Comparison of ENCODE assay signal across 8 cellular contexts in the genomic region with DNA sequence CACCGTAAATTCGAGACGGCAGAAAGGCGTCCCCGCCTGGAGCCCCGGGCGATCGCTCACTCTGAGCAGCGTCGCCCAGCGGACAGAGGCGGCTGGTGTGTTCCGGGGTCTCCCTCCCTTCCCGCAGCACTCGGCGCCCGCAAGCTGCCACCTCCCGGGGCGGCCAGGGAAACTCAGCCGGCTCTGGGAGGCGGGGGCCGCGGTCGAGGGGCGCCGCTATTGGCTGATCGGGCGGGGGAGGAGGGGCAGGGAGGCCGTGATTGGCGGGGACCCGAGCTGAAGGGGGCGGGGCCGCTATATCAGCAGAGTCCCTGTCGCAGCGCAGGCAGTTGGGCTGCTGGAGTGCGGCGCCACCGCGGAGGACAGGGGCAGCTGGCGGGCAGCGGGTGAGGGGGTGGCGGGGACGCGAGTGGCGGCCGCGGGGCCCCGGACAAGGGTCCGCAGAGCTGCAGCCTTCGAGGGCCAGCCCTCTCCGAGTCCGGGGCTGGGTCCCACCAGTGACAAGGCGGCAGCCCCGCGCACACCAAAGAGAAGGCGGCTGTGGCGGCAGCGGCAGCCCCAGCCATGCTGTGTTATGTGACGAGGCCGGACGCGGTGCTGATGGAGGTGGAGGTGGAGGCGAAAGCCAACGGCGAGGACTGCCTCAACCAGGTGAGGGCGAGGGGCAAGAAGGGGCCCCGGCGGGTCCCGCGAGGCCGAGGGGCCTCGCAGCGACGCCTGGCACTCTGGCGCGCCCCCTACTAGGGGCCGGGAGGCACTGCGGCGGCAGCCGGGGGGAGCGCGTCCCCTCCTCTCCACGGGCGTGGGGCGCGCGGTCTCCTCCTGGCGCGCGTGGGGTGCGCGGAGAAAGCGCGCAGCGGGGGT. TPM values are rescaled to one million over a fixed set of nuclear protein-coding genes. Genes with fewer than 3 reads are reported as not detected.
DNase-seq lines count a peak whose midpoint lies in the region; ATAC-seq and TF ChIP-seq lines count a peak whose summit lies in the region.

A gene (plus strand): TSS at position 328 of the 864 bp plus-strand sequence. CDS start 237 bp downstream, at position 565.

- ATAC-seq in GM19023 (IDR thresholded peaks at IDR 0.05; ENCODE audit: unreplicated experiment) (peak; percentile 78), HG03196 (IDR thresholded peaks at IDR 0.05; ENCODE audit: unreplicated experiment) (peak; percentile 76), WTC11 (peak; percentile 89)

- POLR2A ChIA-PET in WTC11 (lab: Charles Lee): interaction anchor here (0.5 to 2.3 kb wide), 23 partner anchors 9 to 1686 kb away, joined by 3 to 34 read pairs (median 4); no protein-coding TSS in a partner anchor

- H3K27ac Mint-ChIP-seq in WTC11 (peak within 1 kb of the TSS; percentile 90), immature natural killer cell (peak within 1 kb of the TSS; percentile 91 to 97 (median 96))

- peak; percentile 66 for TF ChIP-seq CTCF in AG10803 (conservative IDR thresholded peaks at IDR 0.05; ENCODE audit: low read length)
- TF ChIP-seq CTCF in WTC11 (IDR thresholded peaks at IDR 0.05): peak; percentile 41
- peak; percentile 61 for TF ChIP-seq CTCF in cardiac fibroblast (IDR thresholded peaks at IDR 0.05; ENCODE audit: low read depth, low read length)

- peaks cover 29% of the 10 kb centered on the region for H3K4me1 Mint-ChIP-seq in WTC11
- peaks cover 53 to 64% of the 10 kb centered on the region in 2 donors for H3K4me1 Mint-ChIP-seq in immature natural killer cell

- H3K4me3 Mint-ChIP-seq in WTC11 (peak within 1 kb of the TSS; percentile 96), immature natural killer cell (peak within 1 kb of the TSS; percentile 96 to 99 (median 99))

- H3K4me3 ChIP-seq in AG10803 (ENCODE audit: low read length): peak within 1 kb of the TSS; percentile 80
- peak within 1 kb of the TSS; percentile 76 to 96 for H3K4me3 ChIP-seq in cardiac fibroblast (replicated peaks in 1 of 2; ENCODE audit: low read depth in 2 of 2, low read length in 2 of 2)

- H3K36me3 Mint-ChIP-seq in WTC11 (peaks cover 40% of the 10 kb centered on the region), immature natural killer cell (peaks cover 4 to 25% (median 21%) of the 10 kb centered on the region in 3 donors)

- DNase-seq in AG10803 (ENCODE audit: low read depth) (peak; percentile 91), NCI-H226 (peak; percentile 85), WTC11 (ENCODE audit: low spot score) (peak; percentile 97), cardiac fibroblast (ENCODE audit: low read depth in 2 of 2) (peak; percentile 87 to 97), immature natural killer cell (peak; percentile 97 to 98 (median 98)), smooth muscle cell of the brain vasculature (ENCODE audit: low read depth, low spot score) (peak; percentile 71)

- H3K9me3 Mint-ChIP-seq in WTC11: no peaks in the 10 kb centered on the region
- H3K9me3 Mint-ChIP-seq in immature natural killer cell: no peaks in the 10 kb centered on the region

- H3K27me3 Mint-ChIP-seq in WTC11 (ENCODE audit: low read depth) (peaks cover 8% of the 10 kb centered on the region), immature natural killer cell (ENCODE audit: low read depth in 3 of 3) (peaks cover 18 to 39% (median 29%) of the 10 kb centered on the region in 3 donors)

- CTCF ChIA-PET in WTC11 (lab: Charles Lee): interaction anchor here (0.7 to 2.0 kb wide), 19 partner anchors 8 to 444 kb away, joined by 3 to 36 read pairs (median 4); no protein-coding TSS in a partner anchor

TF ChIP-seq in WTC11, 78 proteins besides CTCF, POLR2A, EP300 and RAD21 (continues in another document):
- TF ChIP-seq, protein P1, sequence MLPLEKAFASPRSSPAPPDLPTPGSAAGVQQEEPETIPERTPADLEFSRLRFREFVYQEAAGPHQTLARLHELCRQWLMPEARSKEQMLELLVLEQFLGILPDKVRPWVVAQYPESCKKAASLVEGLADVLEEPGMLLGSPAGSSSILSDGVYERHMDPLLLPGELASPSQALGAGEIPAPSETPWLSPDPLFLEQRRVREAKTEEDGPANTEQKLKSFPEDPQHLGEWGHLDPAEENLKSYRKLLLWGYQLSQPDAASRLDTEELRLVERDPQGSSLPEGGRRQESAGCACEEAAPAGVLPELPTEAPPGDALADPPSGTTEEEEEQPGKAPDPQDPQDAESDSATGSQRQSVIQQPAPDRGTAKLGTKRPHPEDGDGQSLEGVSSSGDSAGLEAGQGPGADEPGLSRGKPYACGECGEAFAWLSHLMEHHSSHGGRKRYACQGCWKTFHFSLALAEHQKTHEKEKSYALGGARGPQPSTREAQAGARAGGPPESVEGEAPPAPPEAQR (CRISPR knock-in tag; IDR thresholded peaks at IDR 0.05): no peak
- no peak; the same call in 1 of the 2 replicates for TF ChIP-seq ATF1 (CRISPR knock-in tag; IDR thresholded peaks at IDR 0.05)
- TF ChIP-seq, protein P2, sequence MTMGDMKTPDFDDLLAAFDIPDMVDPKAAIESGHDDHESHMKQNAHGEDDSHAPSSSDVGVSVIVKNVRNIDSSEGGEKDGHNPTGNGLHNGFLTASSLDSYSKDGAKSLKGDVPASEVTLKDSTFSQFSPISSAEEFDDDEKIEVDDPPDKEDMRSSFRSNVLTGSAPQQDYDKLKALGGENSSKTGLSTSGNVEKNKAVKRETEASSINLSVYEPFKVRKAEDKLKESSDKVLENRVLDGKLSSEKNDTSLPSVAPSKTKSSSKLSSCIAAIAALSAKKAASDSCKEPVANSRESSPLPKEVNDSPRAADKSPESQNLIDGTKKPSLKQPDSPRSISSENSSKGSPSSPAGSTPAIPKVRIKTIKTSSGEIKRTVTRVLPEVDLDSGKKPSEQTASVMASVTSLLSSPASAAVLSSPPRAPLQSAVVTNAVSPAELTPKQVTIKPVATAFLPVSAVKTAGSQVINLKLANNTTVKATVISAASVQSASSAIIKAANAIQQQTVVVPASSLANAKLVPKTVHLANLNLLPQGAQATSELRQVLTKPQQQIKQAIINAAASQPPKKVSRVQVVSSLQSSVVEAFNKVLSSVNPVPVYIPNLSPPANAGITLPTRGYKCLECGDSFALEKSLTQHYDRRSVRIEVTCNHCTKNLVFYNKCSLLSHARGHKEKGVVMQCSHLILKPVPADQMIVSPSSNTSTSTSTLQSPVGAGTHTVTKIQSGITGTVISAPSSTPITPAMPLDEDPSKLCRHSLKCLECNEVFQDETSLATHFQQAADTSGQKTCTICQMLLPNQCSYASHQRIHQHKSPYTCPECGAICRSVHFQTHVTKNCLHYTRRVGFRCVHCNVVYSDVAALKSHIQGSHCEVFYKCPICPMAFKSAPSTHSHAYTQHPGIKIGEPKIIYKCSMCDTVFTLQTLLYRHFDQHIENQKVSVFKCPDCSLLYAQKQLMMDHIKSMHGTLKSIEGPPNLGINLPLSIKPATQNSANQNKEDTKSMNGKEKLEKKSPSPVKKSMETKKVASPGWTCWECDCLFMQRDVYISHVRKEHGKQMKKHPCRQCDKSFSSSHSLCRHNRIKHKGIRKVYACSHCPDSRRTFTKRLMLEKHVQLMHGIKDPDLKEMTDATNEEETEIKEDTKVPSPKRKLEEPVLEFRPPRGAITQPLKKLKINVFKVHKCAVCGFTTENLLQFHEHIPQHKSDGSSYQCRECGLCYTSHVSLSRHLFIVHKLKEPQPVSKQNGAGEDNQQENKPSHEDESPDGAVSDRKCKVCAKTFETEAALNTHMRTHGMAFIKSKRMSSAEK (CRISPR knock-in tag; IDR thresholded peaks at IDR 0.05; ENCODE audit: borderline replicate concordance): no peak
- TF ChIP-seq KAT7 (CRISPR knock-in tag; IDR thresholded peaks at IDR 0.05; ENCODE audit: borderline replicate concordance): 0 out of 2 replicates have a peak, but pooled peaks have one; percentile 44
- TF ChIP-seq, protein P3, sequence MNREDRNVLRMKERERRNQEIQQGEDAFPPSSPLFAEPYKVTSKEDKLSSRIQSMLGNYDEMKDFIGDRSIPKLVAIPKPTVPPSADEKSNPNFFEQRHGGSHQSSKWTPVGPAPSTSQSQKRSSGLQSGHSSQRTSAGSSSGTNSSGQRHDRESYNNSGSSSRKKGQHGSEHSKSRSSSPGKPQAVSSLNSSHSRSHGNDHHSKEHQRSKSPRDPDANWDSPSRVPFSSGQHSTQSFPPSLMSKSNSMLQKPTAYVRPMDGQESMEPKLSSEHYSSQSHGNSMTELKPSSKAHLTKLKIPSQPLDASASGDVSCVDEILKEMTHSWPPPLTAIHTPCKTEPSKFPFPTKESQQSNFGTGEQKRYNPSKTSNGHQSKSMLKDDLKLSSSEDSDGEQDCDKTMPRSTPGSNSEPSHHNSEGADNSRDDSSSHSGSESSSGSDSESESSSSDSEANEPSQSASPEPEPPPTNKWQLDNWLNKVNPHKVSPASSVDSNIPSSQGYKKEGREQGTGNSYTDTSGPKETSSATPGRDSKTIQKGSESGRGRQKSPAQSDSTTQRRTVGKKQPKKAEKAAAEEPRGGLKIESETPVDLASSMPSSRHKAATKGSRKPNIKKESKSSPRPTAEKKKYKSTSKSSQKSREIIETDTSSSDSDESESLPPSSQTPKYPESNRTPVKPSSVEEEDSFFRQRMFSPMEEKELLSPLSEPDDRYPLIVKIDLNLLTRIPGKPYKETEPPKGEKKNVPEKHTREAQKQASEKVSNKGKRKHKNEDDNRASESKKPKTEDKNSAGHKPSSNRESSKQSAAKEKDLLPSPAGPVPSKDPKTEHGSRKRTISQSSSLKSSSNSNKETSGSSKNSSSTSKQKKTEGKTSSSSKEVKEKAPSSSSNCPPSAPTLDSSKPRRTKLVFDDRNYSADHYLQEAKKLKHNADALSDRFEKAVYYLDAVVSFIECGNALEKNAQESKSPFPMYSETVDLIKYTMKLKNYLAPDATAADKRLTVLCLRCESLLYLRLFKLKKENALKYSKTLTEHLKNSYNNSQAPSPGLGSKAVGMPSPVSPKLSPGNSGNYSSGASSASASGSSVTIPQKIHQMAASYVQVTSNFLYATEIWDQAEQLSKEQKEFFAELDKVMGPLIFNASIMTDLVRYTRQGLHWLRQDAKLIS (CRISPR knock-in tag; IDR thresholded peaks at IDR 0.05; ENCODE audit: borderline replicate concordance): 0 out of 2 replicates have a peak, but pooled peaks have one; percentile 40
- TF ChIP-seq ZNF121 (CRISPR knock-in tag; IDR thresholded peaks at IDR 0.05): no peak
- TF ChIP-seq NFE2L1 (CRISPR knock-in tag; IDR thresholded peaks at IDR 0.05): no peak
- no peak; the same call in 1 of the 2 replicates for TF ChIP-seq ETV6 (CRISPR knock-in tag; IDR thresholded peaks at IDR 0.05)
- peak; percentile 77; the same call in 1 of the 2 replicates for TF ChIP-seq FOXK1 (CRISPR knock-in tag; IDR thresholded peaks at IDR 0.05)
- TF ChIP-seq RORB (CRISPR knock-in tag; IDR thresholded peaks at IDR 0.05): peak; percentile 94
- TF ChIP-seq GTF2I (CRISPR knock-in tag; conservative IDR thresholded peaks at IDR 0.05): no peak

RNA-seq across cellular contexts. Expression of the gene that starts here (rescaled TPM):
- 43.4 to 50.0 TPM (median 44.5 TPM) in 3 replicates for total RNA-seq in WTC11 (2021)
- polyA plus RNA-seq in immature natural killer cell: 100 to 1,000 TPM in 1 of 3 donors, 10 to 100 TPM in 2; 72.0 to 142 (median 99.0) TPM

Comparison
In these comparisons a context has a peak if more than half of its experiments do, and no peak if none do; other contexts are left out.
1. Peak in every context shown above with its lines: DNase-seq, ATAC-seq and H3K4me3 ChIP-seq.